21 cellular contexts compared by ENCODE assay signal in the genomic region with DNA sequence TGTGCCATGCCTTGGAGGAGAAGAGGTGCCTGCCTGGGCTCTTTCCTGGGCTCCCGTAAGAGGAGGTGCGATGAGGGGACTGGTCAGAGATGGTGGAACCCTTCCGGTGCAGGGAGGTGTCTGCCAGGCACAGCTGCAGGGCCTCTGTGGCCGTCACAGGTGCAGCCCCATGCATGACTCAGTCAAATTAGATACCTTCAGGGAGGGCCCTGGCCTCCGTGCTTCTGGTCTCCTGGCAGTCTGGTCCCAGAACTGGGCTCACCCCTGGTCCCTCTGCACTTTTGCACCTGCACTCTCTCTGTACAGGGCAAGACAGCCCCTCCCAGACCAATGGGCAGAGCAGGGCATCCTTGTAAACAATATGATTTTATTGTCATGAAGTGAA. TPM values are rescaled to one million over a fixed set of nuclear protein-coding genes. Genes with fewer than 3 reads are reported as not detected.
DNase-seq lines count a peak whose midpoint lies in the region; ATAC-seq and TF ChIP-seq lines count a peak whose summit lies in the region.
"Had no signal": no experiment of that assay in that cellular context is flagged by ENCODE, and none has a peak within 500 bp of the region (broad histone marks: within the 10 kb centered on the region; RNA-seq: fewer than 3 reads in every experiment).

No MANE protein-coding gene starts in this region.

- H3K36me3 ChIP-seq in right atrium auricular region (no peaks in the 10 kb centered on the region), spleen (no peaks in the 10 kb centered on the region)

- peak; percentile 5 for DNase-seq in left ventricle myocardium superior
- DNase-seq in right atrium auricular region (ENCODE audit: low spot score): no peak
- DNase-seq in mesenteric fat pad (ENCODE audit: low spot score): peak; percentile 79
- peak; percentile 29 for DNase-seq in spleen
- DNase-seq in NCI-H82 treated with DMSO at 0.1 percent for 48 hours (lab: John Stamatoyannopoulos, UW; ENCODE audit: unreplicated experiment): no peak
- DNase-seq in GOT3 (lab: John Stamatoyannopoulos, UW): no peak
- DNase-seq in activated CD4-positive, alpha-beta T cell treated with anti-CD3 and anti-CD28 coated beads, Interleukin-2, amount 50 U/mL, for 48 hours: no peak
- DNase-seq: AML-193; CD4-positive, alpha-beta T cell; DMS153; DMS79; GDM1; H7; HFFc6 had no signal

- H3K9me3 ChIP-seq in right atrium auricular region (no peaks in the 10 kb centered on the region), spleen (no peaks in the 10 kb centered on the region)
- H3K9me3 ChIP-seq: A549 had no signal

- H3K4me1 ChIP-seq in right atrium auricular region (no peaks in the 10 kb centered on the region), spleen (peaks cover 0 to 6% (median 0%) of the 10 kb centered on the region in 6 donors)
- H3K4me1 ChIP-seq: A549 had no signal

- H3K27me3 ChIP-seq in right atrium auricular region: no peaks in the 10 kb centered on the region
- H3K27me3 ChIP-seq in spleen (replicated peaks in 1 of 7): peaks cover 0 to 4% (median 0%) of the 10 kb centered on the region in 7 donors

- intact Hi-C loops in left ventricle myocardium superior (cut with micrococcal nuclease) (no loop called here), spleen (cut with DNase I; ENCODE audit: low total_unique reads) (no loop called here)

- TF ChIP-seq CTCF in right atrium auricular region (IDR thresholded peaks at IDR 0.05) (no peak), spleen (IDR thresholded peaks at IDR 0.05 in 8 of 11, conservative IDR thresholded peaks at IDR 0.05 in 3 of 11) (no peak)

- no peak for TF ChIP-seq POLR2A in spleen (IDR thresholded peaks at IDR 0.05)

- 59 to 83% (median 73%) methylated on average over 3 to 5 of the region's 5 CpGs for WGBS in spleen, 5 donors

- H3K4me3 ChIP-seq in right atrium auricular region: no peak overlapping the region
- H3K4me3 ChIP-seq in spleen: no peak overlapping the region
- H3K4me3 ChIP-seq: A549, GM23338 had no signal

- no peak overlapping the region for H3K27ac ChIP-seq in right atrium auricular region
- H3K27ac ChIP-seq in spleen: no peak overlapping the region
- H3K27ac ChIP-seq: 22Rv1, A549, C4-2B, HL-60 had no signal

- ATAC-seq in left ventricle myocardium superior: no peak
- ATAC-seq in GM21717 (IDR thresholded peaks at IDR 0.05; ENCODE audit: unreplicated experiment): no peak
- ATAC-seq: A549, GM23338, HCT116 had no signal

RNA-seq across cellular contexts. Expression of a gene that starts 49.9 kb away (rescaled TPM):
- total RNA-seq in left ventricle myocardium superior (307 TPM), right atrium auricular region (100 to 1,000 TPM; 256 to 321 TPM), mesenteric fat pad (116 TPM), spleen (100 to 1,000 TPM in 6 of 7 donors, 10 to 100 TPM in 1; 89.0 to 131 (median 116) TPM)
- polyA plus RNA-seq in spleen: 10 to 100 TPM; 28.1 to 47.4 (median 37.5) TPM

Comparison
In these comparisons a context has a peak if more than half of its experiments do, and no peak if none do; other contexts are left out.
1. DNase-seq: peak in left ventricle myocardium superior (single experiment), mesenteric fat pad (single experiment) and spleen (single experiment); none in right atrium auricular region (single experiment), NCI-H82 treated with DMSO at 0.1 percent for 48 hours (single experiment), GOT3 (single experiment) and activated CD4-positive, alpha-beta T cell treated with anti-CD3 and anti-CD28 coated beads, Interleukin-2, amount 50 U/mL, for 48 hours (0 of 2).